ENCODE assay signal across 9 cellular contexts in the genomic region with DNA sequence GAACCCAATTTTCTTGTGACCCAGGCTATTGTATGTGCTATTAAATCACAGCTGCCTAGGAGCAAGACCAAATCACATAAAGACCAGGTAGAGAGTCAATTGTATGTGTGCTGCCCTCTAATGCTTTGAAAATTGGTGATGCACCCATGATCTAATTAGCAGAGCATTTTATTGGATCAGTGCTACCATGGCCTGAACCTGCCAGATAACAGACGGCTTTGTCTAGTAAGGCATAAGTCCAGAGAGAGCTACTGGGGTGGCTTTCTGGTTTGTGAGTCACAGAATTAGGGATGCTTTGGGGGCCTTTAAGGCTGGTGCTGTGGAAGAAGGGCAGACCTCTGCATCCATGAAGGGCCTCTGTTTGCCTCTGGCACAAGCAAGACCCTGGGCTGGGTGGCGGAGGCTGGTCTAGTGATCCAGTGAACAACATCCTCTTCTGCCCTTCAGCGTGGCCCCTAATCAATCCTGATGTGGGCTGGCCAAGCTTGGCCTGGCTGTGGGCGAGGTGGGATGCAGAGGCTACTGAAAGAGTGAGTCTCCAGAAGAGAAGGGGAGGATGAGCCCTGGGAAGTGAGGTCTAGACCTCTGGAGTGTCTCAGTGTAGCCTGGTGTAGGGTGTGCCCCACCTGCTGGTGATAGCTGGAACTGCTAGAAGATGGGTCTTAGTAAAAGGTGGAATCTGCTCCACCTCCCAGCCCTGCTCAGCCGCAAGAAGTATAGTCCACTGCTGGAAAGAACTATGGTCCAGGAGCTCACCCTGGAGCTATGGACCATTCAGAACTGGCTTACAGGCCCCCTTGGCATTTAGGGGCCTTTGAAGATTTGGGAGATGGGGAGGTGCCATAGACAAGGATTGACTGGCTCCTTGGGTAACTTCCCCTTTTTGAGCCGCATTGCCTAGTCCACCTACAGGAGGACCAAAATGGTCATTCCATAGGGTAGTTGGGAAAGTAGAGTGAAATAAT. TPM values are rescaled to one million over a fixed set of nuclear protein-coding genes. Genes with fewer than 3 reads are reported as not detected.
DNase-seq lines count a peak whose midpoint lies in the region; ATAC-seq, FAIRE-seq and TF ChIP-seq lines count a peak whose summit lies in the region.
"Had no signal": no experiment of that assay in that cellular context is flagged by ENCODE, and none has a peak within 500 bp of the region (broad histone marks: within the 10 kb centered on the region; RNA-seq: fewer than 3 reads in every experiment).

No MANE protein-coding gene starts in this region.

- H3K9me2 ChIP-seq in OCI-LY7 (ENCODE audit: insufficient read depth, low read length), result no peaks in the 10 kb centered on the region

- CTCF ChIA-PET in OCI-LY7 (lab: Charles Lee; ENCODE audit: unreplicated experiment), result interaction anchor here (0.6 to 1.2 kb wide), 3 partner anchors 19 to 207 kb away, joined by 3 to 6 read pairs (median 4); no protein-coding TSS in a partner anchor
- CTCF ChIA-PET in naive thymus-derived CD4-positive, alpha-beta T cell (lab: Charles Lee), result interaction anchor here (0.6 to 1.4 kb wide), 6 partner anchors 10 to 688 kb away, joined by 3 to 5 read pairs (median 3); no protein-coding TSS in a partner anchor

- FAIRE-seq in D721Med (lab: Jason Lieb, UNC), result peak; percentile 16

- no peaks in the 10 kb centered on the region for H3K36me3 Mint-ChIP-seq in naive thymus-derived CD4-positive, alpha-beta T cell

- TF ChIP-seq CTCF in D721Med (IDR thresholded peaks at IDR 0.05; ENCODE audit: insufficient read depth, missing control alignments), result peak; percentile 82
- peak; percentile 91 for TF ChIP-seq CTCF in OCI-LY7 (conservative IDR thresholded peaks at IDR 0.05; ENCODE audit: low read length)
- TF ChIP-seq CTCF in esophagus muscularis mucosa (IDR thresholded peaks at IDR 0.05), result peak; percentile 80 to 94 (median 91)

- no peak overlapping the region for H2AFZ ChIP-seq in OCI-LY7 (ENCODE audit: low read length)

- TF ChIP-seq POLR2A in esophagus muscularis mucosa (IDR thresholded peaks at IDR 0.05; ENCODE audit: low read depth), result no peak

- no peak overlapping the region for H3K27ac ChIP-seq in OCI-LY7 (ENCODE audit: low read depth, low read length, poor library complexity, severe bottlenecking)
- no peak overlapping the region for H3K27ac ChIP-seq in esophagus muscularis mucosa (replicated peaks in 1 of 4)
- H3K27ac ChIP-seq in naive thymus-derived CD4-positive, alpha-beta T cell (ENCODE audit: low read depth, low read length), result no peak overlapping the region

- H3K27me3 ChIP-seq in esophagus muscularis mucosa, result no peaks in the 10 kb centered on the region
- no peaks in the 10 kb centered on the region for H3K27me3 ChIP-seq in naive thymus-derived CD4-positive, alpha-beta T cell (ENCODE audit: control insufficient read depth in 2 of 2, insufficient read depth in 2 of 2, low read length in 2 of 2)

- no peak overlapping the region for H3K4me2 ChIP-seq in OCI-LY7 (ENCODE audit: low read length)

- peaks cover 3 to 6% (median 5%) of the 10 kb centered on the region in 7 donors for H3K4me1 Mint-ChIP-seq in naive thymus-derived CD4-positive, alpha-beta T cell

- no peak for TF ChIP-seq EP300 in Ishikawa (IDR thresholded peaks at IDR 0.05; ENCODE audit: borderline replicate concordance)
- TF ChIP-seq EP300 in esophagus muscularis mucosa (IDR thresholded peaks at IDR 0.05), result no peak

- DNase-seq in D721Med (ENCODE audit: insufficient read length, low spot score), result peak; percentile 83
- peak; percentile 77 for DNase-seq in OCI-LY7 (ENCODE audit: low spot score)
- DNase-seq in activated T-cell treated with anti-CD3 and anti-CD28 coated beads for 1 hour (ENCODE audit: low read depth), result peak; percentile 72
- DNase-seq in esophagus muscularis mucosa (ENCODE audit: extremely low spot score), result peak; percentile 95
- DNase-seq in naive thymus-derived CD4-positive, alpha-beta T cell, result peak; percentile 31 to 74 (median 57)
- DNase-seq in stimulated activated CD8-positive, alpha-beta memory T cell treated with anti-CD3 and anti-CD28 coated beads, Interleukin-7, amount 100 ng/mL, for 4 hours (ENCODE audit: low read depth in 2 of 2), result peak; percentile 50 to 60

- no peaks in the 10 kb centered on the region for H3K36me3 ChIP-seq in OCI-LY7 (ENCODE audit: insufficient read depth, low read length)
- peaks cover 0 to 58% (median 27%) of the 10 kb centered on the region in 4 donors for H3K36me3 ChIP-seq in esophagus muscularis mucosa
- H3K36me3 ChIP-seq in naive thymus-derived CD4-positive, alpha-beta T cell (ENCODE audit: control insufficient read depth in 2 of 3, insufficient read depth in 3 of 3, low read length in 3 of 3), result no peaks in the 10 kb centered on the region

- no TSS peak for BruUV-seq in OCI-LY7 (replicated peaks; lab: Mats Ljungman, UMichigan)

- no peaks in the 10 kb centered on the region for H3K79me2 ChIP-seq in OCI-LY7 (ENCODE audit: insufficient read depth, low read depth, low read length)

- POLR2A ChIA-PET in OCI-LY7 (lab: Charles Lee), result interaction anchor here (0.7 kb wide), 1 partner anchor 54 kb away, joined by 3 read pairs; no protein-coding TSS in a partner anchor
- POLR2A ChIA-PET in naive thymus-derived CD4-positive, alpha-beta T cell (lab: Charles Lee), result no interaction called here

- H3K4me1 ChIP-seq in OCI-LY7 (ENCODE audit: insufficient read depth, low read length, poor library complexity, severe bottlenecking), result no peaks in the 10 kb centered on the region
- H3K4me1 ChIP-seq in esophagus muscularis mucosa, result peaks cover 0 to 8% (median 3%) of the 10 kb centered on the region in 4 donors
- H3K4me1 ChIP-seq in naive thymus-derived CD4-positive, alpha-beta T cell (ENCODE audit: control insufficient read depth in 2 of 2, insufficient read depth in 2 of 2, low read length in 2 of 2), result peaks cover 0 to 5% of the 10 kb centered on the region in 2 donors

- no peaks in the 10 kb centered on the region for H3K9me3 ChIP-seq in OCI-LY7 (ENCODE audit: low read length)
- H3K9me3 ChIP-seq in esophagus muscularis mucosa, result no peaks in the 10 kb centered on the region
- H3K9me3 ChIP-seq in naive thymus-derived CD4-positive, alpha-beta T cell (ENCODE audit: control insufficient read depth in 2 of 3, low read length in 3 of 3), result no peaks in the 10 kb centered on the region

- 52% methylated on average over 4 of the region's 6 CpGs for WGBS in esophagus muscularis mucosa

- H3K27ac Mint-ChIP-seq in naive thymus-derived CD4-positive, alpha-beta T cell, result no peak overlapping the region

- no peak overlapping the region for H3K4me3 Mint-ChIP-seq in naive thymus-derived CD4-positive, alpha-beta T cell

- no peaks in the 10 kb centered on the region for H4K20me1 ChIP-seq in OCI-LY7 (ENCODE audit: insufficient read depth, low read length)

- H3K9me3 Mint-ChIP-seq in naive thymus-derived CD4-positive, alpha-beta T cell, result no peaks in the 10 kb centered on the region

- TF ChIP-seq RAD21 in Ishikawa (IDR thresholded peaks at IDR 0.05; ENCODE audit: low read depth), result peak; percentile 85

- intact Hi-C loops in OCI-LY7 (cut with micrococcal nuclease; ENCODE audit: unreplicated experiment) (loop anchor here (1.0 to 2.0 kb wide), 3 partner anchors 43 to 207 kb away; no protein-coding TSS in a partner anchor), esophagus muscularis mucosa (cut with DNase I) (loop anchor here (1.0 to 5.0 kb wide), 2 partner anchors 43 to 207 kb away; no protein-coding TSS in a partner anchor)
- intact Hi-C loops in naive thymus-derived CD4-positive, alpha-beta T cell (cut with micrococcal nuclease), result loop anchor here (1.0 to 5.0 kb wide), 3 partner anchors 42 to 204 kb away; no protein-coding TSS in a partner anchor

- H3K4me3 ChIP-seq in OCI-LY7 (ENCODE audit: low read depth, low read length, poor library complexity, severe bottlenecking) (no peak overlapping the region), esophagus muscularis mucosa (no peak overlapping the region)
- no peak overlapping the region for H3K4me3 ChIP-seq in naive thymus-derived CD4-positive, alpha-beta T cell (ENCODE audit: low read length)

- peaks cover 9 to 21% (median 12%) of the 10 kb centered on the region in 5 donors for H3K27me3 Mint-ChIP-seq in naive thymus-derived CD4-positive, alpha-beta T cell

- peak; percentile 83 for ATAC-seq in naive thymus-derived CD4-positive, alpha-beta T cell
- ATAC-seq in HG02981 (IDR thresholded peaks at IDR 0.05; ENCODE audit: unreplicated experiment), result no peak

TF ChIP-seq in Ishikawa, 13 proteins besides CTCF, POLR2A, EP300 and RAD21 (continues in another document):
- no peak for TF ChIP-seq FOXM1 (IDR thresholded peaks at IDR 0.05; ENCODE audit: borderline replicate concordance, low read depth)
- no peak for TF ChIP-seq TAF1 (IDR thresholded peaks at IDR 0.05; ENCODE audit: low read depth)
- no peak for TF ChIP-seq REST (IDR thresholded peaks at IDR 0.05; ENCODE audit: low read depth)

RNA-seq across cellular contexts. Expression of gene AAR2, which starts 36.7 kb away (rescaled TPM):
- 26.4 and 28.5 TPM in 2 replicates for total RNA-seq in OCI-LY7 (2014; rRNA removed; shearing (Covaris generic))
- total RNA-seq in OCI-LY7 (2022) (19.8 and 20.3 TPM in 2 replicates), esophagus muscularis mucosa (10 to 100 TPM; 37.8 to 53.7 (median 47.2) TPM)
- 10 to 100 TPM; 18.2 to 25.9 (median 23.7) TPM for total RNA-seq in naive thymus-derived CD4-positive, alpha-beta T cell
- 10 to 100 TPM; 46.0 to 55.8 TPM for polyA plus RNA-seq in naive thymus-derived CD4-positive, alpha-beta T cell

RNA-seq across cellular contexts. Expression of gene EPB41L1, which starts 45.0 kb away (rescaled TPM):
- total RNA-seq in OCI-LY7 (2014; rRNA removed; shearing (Covaris generic)), result 0.26 and 0.54 TPM in 2 replicates
- total RNA-seq in OCI-LY7 (2022) (1.4 and 1.6 TPM in 2 replicates), esophagus muscularis mucosa (10 to 100 TPM; 27.7 to 53.8 (median 34.4) TPM)
- under 1 TPM in 4 of 5 experiments, not detected in 1; 0.05 to 0.81 (median 0.74) TPM for total RNA-seq in naive thymus-derived CD4-positive, alpha-beta T cell
- under 1 TPM in 1 of 2 donors, not detected in 1; 0.08 TPM for polyA plus RNA-seq in naive thymus-derived CD4-positive, alpha-beta T cell
- total RNA-seq: T-helper 2 cell treated with Interferon-gamma antibody and Interleukin-4, amounts not matched to agents 100 ng/mL and 5 ng/mL, for 36 hours had no signal

Comparison
In these comparisons a context has a peak if more than half of its experiments do, and no peak if none do; other contexts are left out.
1. RNA of gene EPB41L1, which starts 45.0 kb away (total RNA-seq): 27.7 to 53.8 TPM in esophagus muscularis mucosa; 0.26 to 1.6 TPM in OCI-LY7 and 0.05 to 0.81 TPM in naive thymus-derived CD4-positive, alpha-beta T cell; every median in the first group is over 10 times any median in the second.
2. Peak in every context shown above with its lines, with median percentiles within 50 percentile points of each other: DNase-seq and CTCF ChIP-seq.